ENCODE assay signal across 31 cellular contexts in genomic region chr4:60938181-60938580, GRCh38.
"Had no signal": no experiment of that assay in that cellular context is flagged by ENCODE, and none has a peak within 500 bp of the region (broad histone marks: within the 10 kb centered on the region; RNA-seq: fewer than 3 reads in every experiment).

No MANE protein-coding gene starts in this region.

- H3K9me3 Mint-ChIP-seq: activated CD4-positive, alpha-beta memory T cell treated with anti-CD3 and anti-CD28 coated beads for 36 hours; activated CD4-positive, alpha-beta T cell treated with anti-CD3 and anti-CD28 coated beads, Interleukin-2, amount 10 ng/mL, durations not matched to agents 24 days and 14 days; activated naive CD4-positive, alpha-beta T cell treated with anti-CD3 and anti-CD28 coated beads, Interleukin-2, amount 50 U/mL, for 24 hours; activated naive CD8-positive, alpha-beta T cell treated with anti-CD3 and anti-CD28 coated beads for 36 hours; activated T-helper 1 cell treated with anti-CD3 and anti-CD28 coated beads, Interleukin-12 subunit alpha, Interleukin-12 subunit beta, Interleukin-2, Interleukin-4 antibody, amounts not matched to agents 30 ng/mL and 10 ng/mL and 1 ng/mL, durations not matched to agents 14 hours and 24 hours and 36 hours had no signal

- H3K4me1 ChIP-seq: body of pancreas, colonic mucosa, heart left ventricle had no signal

- H3K9me3 ChIP-seq: body of pancreas, colonic mucosa had no signal

- H3K27me3 ChIP-seq: adrenal gland, body of pancreas, colonic mucosa, heart left ventricle had no signal

- H3K36me3 Mint-ChIP-seq: activated CD4-positive, alpha-beta memory T cell treated with anti-CD3 and anti-CD28 coated beads for 36 hours; activated CD8-positive, alpha-beta memory T cell treated with anti-CD3 and anti-CD28 coated beads, Interleukin-2, amount 10 ng/mL, durations not matched to agents 7 days and 5 days; activated naive CD4-positive, alpha-beta T cell treated with anti-CD3 and anti-CD28 coated beads, Interleukin-2, amount 50 U/mL, for 24 hours; activated naive CD8-positive, alpha-beta T cell treated with anti-CD3 and anti-CD28 coated beads for 36 hours had no signal

- H3K36me3 ChIP-seq: adrenal gland, colonic mucosa, heart left ventricle had no signal

- H3K27me3 Mint-ChIP-seq: activated CD4-positive, alpha-beta memory T cell treated with anti-CD3 and anti-CD28 coated beads for 36 hours; activated CD4-positive, alpha-beta T cell treated with anti-CD3 and anti-CD28 coated beads for 36 hours; activated CD4-positive, alpha-beta T cell treated with anti-CD3 and anti-CD28 coated beads, Interleukin-2, amount 10 ng/mL, durations not matched to agents 24 days and 14 days; activated CD8-positive, alpha-beta memory T cell treated with anti-CD3 and anti-CD28 coated beads, Interleukin-2, amount 10 ng/mL, durations not matched to agents 7 days and 5 days; activated naive CD4-positive, alpha-beta T cell treated with anti-CD3 and anti-CD28 coated beads, Interleukin-2, amount 50 U/mL, for 24 hours; activated naive CD8-positive, alpha-beta T cell treated with anti-CD3 and anti-CD28 coated beads for 36 hours; activated naive CD8-positive, alpha-beta T cell treated with anti-CD3 and anti-CD28 coated beads, Interleukin-2, amount 50 U/mL, for 24 hours had no signal

- H3K4me3 ChIP-seq: adrenal gland, body of pancreas, colonic mucosa, heart left ventricle had no signal

- H3K4me1 Mint-ChIP-seq: activated CD4-positive, alpha-beta T cell treated with anti-CD3 and anti-CD28 coated beads for 36 hours; activated CD4-positive, alpha-beta T cell treated with anti-CD3 and anti-CD28 coated beads, Interleukin-2, amount 10 ng/mL, durations not matched to agents 24 days and 14 days; activated CD8-positive, alpha-beta memory T cell treated with anti-CD3 and anti-CD28 coated beads, Interleukin-2, amount 10 ng/mL, durations not matched to agents 7 days and 5 days; activated naive CD4-positive, alpha-beta T cell treated with anti-CD3 and anti-CD28 coated beads, Interleukin-2, amount 50 U/mL, for 24 hours; activated naive CD8-positive, alpha-beta T cell treated with anti-CD3 and anti-CD28 coated beads for 36 hours; activated naive CD8-positive, alpha-beta T cell treated with anti-CD3 and anti-CD28 coated beads, Interleukin-2, amount 50 U/mL, for 24 hours had no signal

- H3K27ac ChIP-seq: adrenal gland, body of pancreas, colonic mucosa, heart left ventricle had no signal

- ATAC-seq: activated CD4-positive, alpha-beta T cell treated with anti-CD3 and anti-CD28 coated beads for 36 hours; activated CD8-positive, alpha-beta memory T cell treated with anti-CD3 and anti-CD28 coated beads, Interleukin-2, amount 10 ng/mL, durations not matched to agents 7 days and 5 days; activated CD8-positive, alpha-beta T cell treated with anti-CD3 and anti-CD28 coated beads, Interleukin-2, amount 10 ng/mL, durations not matched to agents 7 days and 5 days; activated naive CD8-positive, alpha-beta T cell treated with anti-CD3 and anti-CD28 coated beads, Interleukin-2, amount 50 U/mL, for 24 hours; body of pancreas; heart left ventricle had no signal

- H3K27ac Mint-ChIP-seq: activated CD4-positive, alpha-beta memory T cell treated with anti-CD3 and anti-CD28 coated beads for 36 hours; activated CD4-positive, alpha-beta T cell treated with anti-CD3 and anti-CD28 coated beads for 36 hours; activated CD4-positive, alpha-beta T cell treated with anti-CD3 and anti-CD28 coated beads, Interleukin-2, amount 10 ng/mL, durations not matched to agents 24 days and 14 days; activated CD8-positive, alpha-beta memory T cell treated with anti-CD3 and anti-CD28 coated beads, Interleukin-2, amount 10 ng/mL, durations not matched to agents 7 days and 5 days; activated CD8-positive, alpha-beta T cell treated with anti-CD3 and anti-CD28 coated beads, Interleukin-2, amount 10 ng/mL, durations not matched to agents 7 days and 5 days; activated naive CD4-positive, alpha-beta T cell treated with anti-CD3 and anti-CD28 coated beads for 36 hours; activated naive CD4-positive, alpha-beta T cell treated with anti-CD3 and anti-CD28 coated beads, Interleukin-2, amount 50 U/mL, for 24 hours; activated naive CD8-positive, alpha-beta T cell treated with anti-CD3 and anti-CD28 coated beads for 36 hours; activated naive CD8-positive, alpha-beta T cell treated with anti-CD3 and anti-CD28 coated beads, Interleukin-2, amount 50 U/mL, for 24 hours; activated T-helper 1 cell treated with anti-CD3 and anti-CD28 coated beads, Interleukin-12 subunit alpha, Interleukin-12 subunit beta, Interleukin-2, Interleukin-4 antibody, amounts not matched to agents 30 ng/mL and 10 ng/mL and 1 ng/mL, durations not matched to agents 14 hours and 24 hours and 36 hours; activated T-helper 2 cell treated with anti-CD3 and anti-CD28 coated beads, Interferon-gamma antibody, Interleukin-2, Interleukin-4, amounts not matched to agents 10 μg/mL and 5 μg/mL and 100 μg/mL, durations not matched to agents 14 hours and 24 hours and 36 hours; T-helper 2 cell treated with Interferon-gamma antibody and Interleukin-4, amounts not matched to agents 5 μg/mL and 100 μg/mL, for 36 hours had no signal

- H3K4me3 Mint-ChIP-seq: activated CD4-positive, alpha-beta memory T cell treated with anti-CD3 and anti-CD28 coated beads for 36 hours; activated CD4-positive, alpha-beta T cell treated with anti-CD3 and anti-CD28 coated beads for 36 hours; activated CD4-positive, alpha-beta T cell treated with anti-CD3 and anti-CD28 coated beads, Interleukin-2, amount 10 ng/mL, durations not matched to agents 24 days and 14 days; activated CD8-positive, alpha-beta memory T cell treated with anti-CD3 and anti-CD28 coated beads, Interleukin-2, amount 10 ng/mL, durations not matched to agents 7 days and 5 days; activated CD8-positive, alpha-beta T cell treated with anti-CD3 and anti-CD28 coated beads, Interleukin-2, amount 10 ng/mL, durations not matched to agents 7 days and 5 days; activated naive CD4-positive, alpha-beta T cell treated with anti-CD3 and anti-CD28 coated beads for 36 hours; activated naive CD4-positive, alpha-beta T cell treated with anti-CD3 and anti-CD28 coated beads, Interleukin-2, amount 50 U/mL, for 24 hours; activated naive CD8-positive, alpha-beta T cell treated with anti-CD3 and anti-CD28 coated beads for 36 hours; activated naive CD8-positive, alpha-beta T cell treated with anti-CD3 and anti-CD28 coated beads, Interleukin-2, amount 50 U/mL, for 24 hours; activated T-helper 1 cell treated with anti-CD3 and anti-CD28 coated beads, Interleukin-12 subunit alpha, Interleukin-12 subunit beta, Interleukin-2, Interleukin-4 antibody, amounts not matched to agents 30 ng/mL and 10 ng/mL and 1 ng/mL, durations not matched to agents 14 hours and 24 hours and 36 hours; T-helper 2 cell treated with Interferon-gamma antibody and Interleukin-4, amounts not matched to agents 5 μg/mL and 100 μg/mL, for 36 hours had no signal

- DNase-seq: activated CD4-positive, alpha-beta memory T cell treated with anti-CD3 and anti-CD28 coated beads for 36 hours; activated CD4-positive, alpha-beta T cell treated with anti-CD3 and anti-CD28 coated beads for 36 hours; activated CD4-positive, alpha-beta T cell treated with anti-CD3 and anti-CD28 coated beads, Interleukin-2, amount 10 ng/mL, durations not matched to agents 24 days and 14 days; activated CD4-positive, CD25-positive, alpha-beta regulatory T cell; activated CD4-positive, CD25-positive, alpha-beta regulatory T cell treated with anti-CD3 and anti-CD28 coated beads, Interleukin-2, amount 50 U/mL, for 72 hours; activated CD8-positive, alpha-beta memory T cell treated with anti-CD3 and anti-CD28 coated beads, Interleukin-2, amount 10 ng/mL, durations not matched to agents 7 days and 5 days; activated CD8-positive, alpha-beta memory T cell treated with anti-CD3 and anti-CD28 coated beads, Interleukin-2, amount 50 U/mL, for 4 hours; activated CD8-positive, alpha-beta T cell treated with anti-CD3 and anti-CD28 coated beads, Interleukin-2, amount 10 ng/mL, durations not matched to agents 7 days and 5 days; activated effector memory CD4-positive, alpha-beta T cell treated with anti-CD3 and anti-CD28 coated beads, Interleukin-2, amount 50 U/mL, for 16 hours; activated naive CD4-positive, alpha-beta T cell treated with anti-CD3 and anti-CD28 coated beads for 36 hours; activated naive CD8-positive, alpha-beta T cell treated with anti-CD3 and anti-CD28 coated beads for 36 hours; activated naive CD8-positive, alpha-beta T cell treated with anti-CD3 and anti-CD28 coated beads, Interleukin-2, amount 50 U/mL, for 24 hours; activated T-cell treated with anti-CD3 and anti-CD28 coated beads, Interleukin-2, amount 50 U/mL, for 1 hour; activated T-cell treated with anti-CD3 and anti-CD28 coated beads, Interleukin-2, amount 50 U/mL, for 48 hours; adrenal gland; amygdala; aorta; body of pancreas; central memory CD4-positive, alpha-beta T cell; cerebellar nuclear complex; colonic mucosa; effector CD8-positive, alpha-beta T cell; foreskin fibroblast; glutamatergic neuron; heart left ventricle; hypothalamus; T1000 had no signal
